Comparison of ENCODE assay signal across 9 cellular contexts in genomic region chr5:153629027-153629426, GRCh38.
DNase-seq lines count a peak whose midpoint lies in the region; ATAC-seq and TF ChIP-seq lines count a peak whose summit lies in the region.
"Had no signal": no experiment of that assay in that cellular context is flagged by ENCODE, and none has a peak within 500 bp of the region (broad histone marks: within the 10 kb centered on the region; RNA-seq: fewer than 3 reads in every experiment).

No MANE protein-coding gene starts in this region.

- H3K4me1 ChIP-seq in ACC112 (ENCODE audit: control insufficient read depth, insufficient read depth, low read length, unreplicated experiment), result peaks cover 32% of the 10 kb centered on the region
- peaks cover 11% of the 10 kb centered on the region for H3K4me1 ChIP-seq in Loucy (ENCODE audit: insufficient read depth, low read length, poor library complexity, severe bottlenecking)
- H3K4me1 ChIP-seq in colonic mucosa, result no peaks in the 10 kb centered on the region

- H3K4me3 ChIP-seq in ACC112 (ENCODE audit: low read depth, low read length) (peak overlapping the region; percentile 17; the same call in 1 of the 2 replicates), Loucy (ENCODE audit: low read length, poor library complexity, severe bottlenecking) (no peak overlapping the region), colonic mucosa (no peak overlapping the region)

- no peaks in the 10 kb centered on the region for H3K9me3 ChIP-seq in Loucy (ENCODE audit: insufficient read depth, low read depth, low read length)
- H3K9me3 ChIP-seq in colonic mucosa, result no peaks in the 10 kb centered on the region

- CTCF ChIA-PET in HEK293T (lab: Yijun Ruan, JAX), result no interaction called here

- H3K79me2 ChIP-seq in ACC112 (ENCODE audit: control insufficient read depth, insufficient read depth, low read length, unreplicated experiment), result no peaks in the 10 kb centered on the region
- H3K79me2 ChIP-seq in Loucy (ENCODE audit: insufficient read depth, low read length), result no peaks in the 10 kb centered on the region

- H3K4me2 ChIP-seq in Loucy (ENCODE audit: low read depth, low read length, poor library complexity, severe bottlenecking), result peak overlapping the region; percentile 24

- no peaks in the 10 kb centered on the region for H3K36me3 Mint-ChIP-seq in activated CD4-positive, alpha-beta T cell treated with anti-CD3 and anti-CD28 coated beads, Interleukin-2, amount 10 ng/mL, durations not matched to agents 24 days and 14 days (ENCODE audit: low read depth)

- H3K27me3 Mint-ChIP-seq in activated CD4-positive, alpha-beta T cell treated with anti-CD3 and anti-CD28 coated beads, Interleukin-2, amount 10 ng/mL, durations not matched to agents 24 days and 14 days, result no peaks in the 10 kb centered on the region
- H3K27me3 Mint-ChIP-seq: dendritic cell treated with granulocyte-macrophage colony-stimulating factor and Interleukin-4, amounts not matched to agents 40 ng/mL and 50 ng/mL, for 4 days had no signal

- no peaks in the 10 kb centered on the region for H4K20me1 ChIP-seq in Loucy (ENCODE audit: insufficient read depth, low read length, poor library complexity, severe bottlenecking)

- H3K4me1 Mint-ChIP-seq in activated CD4-positive, alpha-beta T cell treated with anti-CD3 and anti-CD28 coated beads, Interleukin-2, amount 10 ng/mL, durations not matched to agents 24 days and 14 days, result no peaks in the 10 kb centered on the region

- H3K9ac ChIP-seq in Loucy (ENCODE audit: low read depth, low read length, poor library complexity, severe bottlenecking) (no peak overlapping the region), colonic mucosa (ENCODE audit: low read depth in 2 of 2, low read length in 2 of 2) (no peak overlapping the region)

- intact Hi-C loops in colonic mucosa (cut with DNase I), result no loop called here
- intact Hi-C loops in activated CD4-positive, alpha-beta T cell treated with anti-CD3 and anti-CD28 coated beads, Interleukin-2, amount 10 ng/mL, durations not matched to agents 24 days and 14 days (cut with micrococcal nuclease), result no loop called here

- ATAC-seq in GM21576 (IDR thresholded peaks at IDR 0.05; ENCODE audit: unreplicated experiment), result no peak

- H3K36me3 ChIP-seq in ACC112 (ENCODE audit: insufficient read depth, low read length), result no peaks in the 10 kb centered on the region
- no peaks in the 10 kb centered on the region for H3K36me3 ChIP-seq in Loucy (ENCODE audit: insufficient read depth, low read length)
- no peaks in the 10 kb centered on the region for H3K36me3 ChIP-seq in colonic mucosa

- 0 out of 2 replicates have a peak, but pooled peaks have one; percentile 9 for TF ChIP-seq CTCF in Loucy (conservative IDR thresholded peaks at IDR 0.05; ENCODE audit: low read length)
- TF ChIP-seq CTCF in colonic mucosa (IDR thresholded peaks at IDR 0.05), result no peak

- H3K27ac ChIP-seq in ACC112 (ENCODE audit: low read depth, low read length) (peak overlapping the region; percentile 87), colonic mucosa (no peak overlapping the region)

- no peaks in the 10 kb centered on the region for H3F3A ChIP-seq in Loucy (ENCODE audit: low read depth)

- POLR2A ChIA-PET in HEK293T (lab: Yijun Ruan, JAX), result no interaction called here

- no peak overlapping the region for H3K27ac Mint-ChIP-seq in activated CD4-positive, alpha-beta T cell treated with anti-CD3 and anti-CD28 coated beads, Interleukin-2, amount 10 ng/mL, durations not matched to agents 24 days and 14 days
- H3K27ac Mint-ChIP-seq: dendritic cell treated with granulocyte-macrophage colony-stimulating factor and Interleukin-4, amounts not matched to agents 40 ng/mL and 50 ng/mL, for 4 days had no signal

- no peaks in the 10 kb centered on the region for H3K9me3 Mint-ChIP-seq in activated CD4-positive, alpha-beta T cell treated with anti-CD3 and anti-CD28 coated beads, Interleukin-2, amount 10 ng/mL, durations not matched to agents 24 days and 14 days
- H3K9me3 Mint-ChIP-seq: dendritic cell treated with granulocyte-macrophage colony-stimulating factor and Interleukin-4, amounts not matched to agents 40 ng/mL and 50 ng/mL, for 4 days had no signal

- H3K27me3 ChIP-seq in ACC112 (ENCODE audit: insufficient read depth, low read length) (no peaks in the 10 kb centered on the region), Loucy (ENCODE audit: insufficient read depth, low read length, poor library complexity, severe bottlenecking) (no peaks in the 10 kb centered on the region), colonic mucosa (no peaks in the 10 kb centered on the region)

- DNase-seq in colonic mucosa (peak; percentile 17), left kidney (ENCODE audit: low read depth, low spot score) (peak; percentile 58), HEK293T (ENCODE audit: extremely low spot score) (no peak)
- DNase-seq in stimulated activated CD4-positive, alpha-beta T cell treated with anti-CD3 and anti-CD28 coated beads, Interleukin-4, amount 100 ng/mL, for 4 hours, result no peak
- no peak for DNase-seq in activated CD4-positive, alpha-beta T cell treated with anti-CD3 and anti-CD28 coated beads, Interleukin-2, amount 10 ng/mL, durations not matched to agents 24 days and 14 days

- no peaks in the 10 kb centered on the region for H3K9me2 ChIP-seq in Loucy (replicated peaks; ENCODE audit: low read depth, low read length)

- H2AFZ ChIP-seq in ACC112 (ENCODE audit: low read length, unreplicated experiment), result peak overlapping the region; percentile 19
- peak overlapping the region; percentile 6; the same call in 1 of the 2 replicates for H2AFZ ChIP-seq in Loucy (ENCODE audit: low read length)

- H3K4me3 Mint-ChIP-seq in activated CD4-positive, alpha-beta T cell treated with anti-CD3 and anti-CD28 coated beads, Interleukin-2, amount 10 ng/mL, durations not matched to agents 24 days and 14 days, result no peak overlapping the region
- H3K4me3 Mint-ChIP-seq: dendritic cell treated with granulocyte-macrophage colony-stimulating factor and Interleukin-4, amounts not matched to agents 40 ng/mL and 50 ng/mL, for 4 days had no signal

TF ChIP-seq in HEK293T, 16 proteins besides CTCF, POLR2A, EP300 and RAD21:
- no peak for TF ChIP-seq ELF4 (IDR thresholded peaks at IDR 0.05)
- no peak for TF ChIP-seq CTBP1 (IDR thresholded peaks at IDR 0.05; ENCODE audit: borderline replicate concordance)
- TF ChIP-seq NFRKB (IDR thresholded peaks at IDR 0.05), result no peak
- TF ChIP-seq FOXA1 (IDR thresholded peaks at IDR 0.05), result no peak
- TF ChIP-seq FOXM1 (IDR thresholded peaks at IDR 0.05; ENCODE audit: borderline replicate concordance), result no peak
- TF ChIP-seq SP1 (IDR thresholded peaks at IDR 0.05), result no peak
- TF ChIP-seq FOXK2 (IDR thresholded peaks at IDR 0.05), result no peak
- no peak for TF ChIP-seq PKNOX1 (IDR thresholded peaks at IDR 0.05)
- no peak for TF ChIP-seq BHLHE40 (IDR thresholded peaks at IDR 0.05; ENCODE audit: borderline replicate concordance)
- no peak for TF ChIP-seq ARNT (IDR thresholded peaks at IDR 0.05)
- TF ChIP-seq LEF1 (IDR thresholded peaks at IDR 0.05; ENCODE audit: borderline replicate concordance), result no peak
- TF ChIP-seq SUZ12 (IDR thresholded peaks at IDR 0.05), result no peak
- TF ChIP-seq ZNF384 (IDR thresholded peaks at IDR 0.05), result no peak

Comparison
In these comparisons a context has a peak if more than half of its experiments do, and no peak if none do; other contexts are left out.
1. DNase-seq: peak in colonic mucosa (single experiment) and left kidney (single experiment); none in stimulated activated CD4-positive, alpha-beta T cell treated with anti-CD3 and anti-CD28 coated beads, Interleukin-4, amount 100 ng/mL, for 4 hours (0 of 2), HEK293T (single experiment) and activated CD4-positive, alpha-beta T cell treated with anti-CD3 and anti-CD28 coated beads, Interleukin-2, amount 10 ng/mL, durations not matched to agents 24 days and 14 days (single experiment).